8 cellular contexts compared by ENCODE assay signal in the genomic region with DNA sequence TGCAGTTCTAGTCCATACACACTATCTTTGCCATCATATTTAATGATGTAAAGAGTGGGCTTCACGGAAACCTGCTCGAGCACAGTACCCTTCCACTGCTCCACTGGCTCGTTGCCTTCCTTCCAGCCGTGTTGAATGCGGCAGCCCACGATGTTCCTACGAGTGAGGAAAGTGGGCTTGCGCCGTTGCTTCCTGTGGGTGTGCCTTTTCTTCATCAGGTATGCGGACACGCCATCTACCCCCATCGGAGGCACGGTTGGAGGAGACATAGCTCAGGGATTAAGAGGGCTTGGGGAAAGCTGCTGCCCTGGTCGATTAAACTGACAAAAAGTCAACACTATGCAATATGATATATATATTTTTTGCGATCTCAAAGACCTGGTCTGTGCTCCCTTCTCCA. TPM values are rescaled to one million over a fixed set of nuclear protein-coding genes. Genes with fewer than 3 reads are reported as not detected.
DNase-seq lines count a peak whose midpoint lies in the region; ATAC-seq and TF ChIP-seq lines count a peak whose summit lies in the region.

No MANE protein-coding gene starts in this region.

- peaks cover 8 to 29% (median 16%) of the 10 kb centered on the region in 4 donors for H3K4me1 Mint-ChIP-seq in CD4-positive, alpha-beta memory T cell

- no peaks in the 10 kb centered on the region for H3K27me3 ChIP-seq in CD4-positive, alpha-beta memory T cell (ENCODE audit: insufficient read depth, low read length)
- no peaks in the 10 kb centered on the region for H3K27me3 ChIP-seq in PC-3 (ENCODE audit: low read length)
- no peaks in the 10 kb centered on the region for H3K27me3 ChIP-seq in body of pancreas

- POLR2A ChIA-PET in CD4-positive, alpha-beta memory T cell (lab: Charles Lee; ENCODE audit: partially characterized antibody) = interaction anchor here (1.4 kb wide), 1 partner anchor 210 kb away, joined by 5 read pairs; no protein-coding TSS in a partner anchor
- POLR2A ChIA-PET in PC-3 (lab: Charles Lee; ENCODE audit: unreplicated experiment) = no interaction called here

- H3K27ac ChIP-seq in CD4-positive, alpha-beta memory T cell (ENCODE audit: low read depth, low read length) = peak overlapping the region; percentile 37
- H3K27ac ChIP-seq in PC-3 (ENCODE audit: low read length) = peak overlapping the region; percentile 63
- H3K27ac ChIP-seq in body of pancreas = peak overlapping the region; percentile 42 to 86 (median 78)

- BruUV-seq in PC-3 (replicated peaks; lab: Mats Ljungman, UMichigan) = no TSS peak

- no peak for TF ChIP-seq POLR2A in body of pancreas (IDR thresholded peaks at IDR 0.05)

- CTCF ChIA-PET in CD4-positive, alpha-beta memory T cell (lab: Charles Lee; ENCODE audit: partially characterized antibody) = no interaction called here
- CTCF ChIA-PET in PC-3 (lab: Charles Lee) = no interaction called here

- peaks cover 15% of the 10 kb centered on the region for H3K4me1 ChIP-seq in CD4-positive, alpha-beta memory T cell (ENCODE audit: insufficient read depth, low read length)
- H3K4me1 ChIP-seq in PC-3 (ENCODE audit: insufficient read depth, low read length) (peaks cover 14% of the 10 kb centered on the region; the same call in 1 of the 2 replicates), body of pancreas (peaks cover 10% of the 10 kb centered on the region)

- H2AFZ ChIP-seq in PC-3 (ENCODE audit: low read length) = peak overlapping the region; percentile 89

- intact Hi-C loops in CD4-positive, alpha-beta memory T cell (cut with micrococcal nuclease) = loop anchor here (1.0 to 5.0 kb wide), 3 partner anchors 212 to 854 kb away; a partner anchor contains a TSS
- intact Hi-C loops in PC-3 (cut with micrococcal nuclease) (loop anchor here (5.0 kb wide), 3 partner anchors 72 to 407 kb away; no protein-coding TSS in a partner anchor), body of pancreas (cut with DNase I) (no loop called here)

- peak overlapping the region; percentile 74 to 89 (median 86) for H3K27ac Mint-ChIP-seq in CD4-positive, alpha-beta memory T cell

- no peaks in the 10 kb centered on the region for H4K20me1 ChIP-seq in PC-3 (ENCODE audit: low read length)

- H3K79me2 ChIP-seq in PC-3 (ENCODE audit: low read length) = peaks cover 44% of the 10 kb centered on the region

- H3K4me3 ChIP-seq in CD4-positive, alpha-beta memory T cell (ENCODE audit: low read length in 2 of 2) = peak overlapping the region; percentile 40 to 63
- peak overlapping the region; percentile 96 for H3K4me3 ChIP-seq in PC-3 (ENCODE audit: low read length)
- peak overlapping the region in 1 of 2 donors; percentile 45 for H3K4me3 ChIP-seq in body of pancreas

- peak overlapping the region; percentile 83 to 95 (median 92) for H3K4me3 Mint-ChIP-seq in CD4-positive, alpha-beta memory T cell

- no peaks in the 10 kb centered on the region for H3K9me3 Mint-ChIP-seq in CD4-positive, alpha-beta memory T cell

- ATAC-seq in GM19035 (IDR thresholded peaks at IDR 0.05; ENCODE audit: unreplicated experiment) = peak; percentile 49
- peak; percentile 37 for ATAC-seq in HG03280 (IDR thresholded peaks at IDR 0.05; ENCODE audit: unreplicated experiment)
- peak; percentile 52 for ATAC-seq in PC-3
- ATAC-seq in body of pancreas = peak; percentile 25

- no peaks in the 10 kb centered on the region for H3K27me3 Mint-ChIP-seq in CD4-positive, alpha-beta memory T cell

- H3K9me3 ChIP-seq in CD4-positive, alpha-beta memory T cell (ENCODE audit: control insufficient read depth in 1 of 2, low read length in 2 of 2) = no peaks in the 10 kb centered on the region
- H3K9me3 ChIP-seq in PC-3 (ENCODE audit: low read length) (no peaks in the 10 kb centered on the region), body of pancreas (no peaks in the 10 kb centered on the region)

- DNase-seq in CD4-positive, alpha-beta memory T cell = peak in 3 of 5 donors; percentile 7 to 19 (median 10)
- DNase-seq in PC-3 = peak; percentile 38
- DNase-seq in body of pancreas = peak; percentile 14 to 34 (median 20)
- peak; percentile 61 for DNase-seq in islet precursor cell
- peak; percentile 3 for DNase-seq in stimulated activated CD4-positive, alpha-beta T cell treated with anti-CD3 and anti-CD28 coated beads, Interleukin-4, amount 100 ng/mL, for 1 hour
- DNase-seq in COR-L47 (lab: John Stamatoyannopoulos, UW) = no peak

- H3K9me2 ChIP-seq in PC-3 (replicated peaks; ENCODE audit: low read length) = no peaks in the 10 kb centered on the region

- H3K9ac ChIP-seq in PC-3 (ENCODE audit: low read length) = peak overlapping the region; percentile 79

- no peaks in the 10 kb centered on the region for H3K36me3 ChIP-seq in CD4-positive, alpha-beta memory T cell (ENCODE audit: insufficient read depth, low read length)
- no peaks in the 10 kb centered on the region for H3K36me3 ChIP-seq in PC-3 (ENCODE audit: low read depth, low read length)
- H3K36me3 ChIP-seq in body of pancreas (replicated peaks in 1 of 2; ENCODE audit: insufficient read depth in 1 of 2, low read depth in 2 of 2) = no peaks in the 10 kb centered on the region

- H3K4me2 ChIP-seq in PC-3 (ENCODE audit: low read length) = peak overlapping the region; percentile 99

- 0% methylated on average over 15 of the region's 15 CpGs; no CpG with 5 or more reads in 1 of the 2 donors for WGBS in body of pancreas, 2 donors

- H3K36me3 Mint-ChIP-seq in CD4-positive, alpha-beta memory T cell = peaks cover 0 to 1% of the 10 kb centered on the region in 2 donors

- H3F3A ChIP-seq in PC-3 (ENCODE audit: low read length, unreplicated experiment) = no peaks in the 10 kb centered on the region

- TF ChIP-seq CTCF in PC-3 (conservative IDR thresholded peaks at IDR 0.05; ENCODE audit: low read depth, low read length) = no peak
- no peak for TF ChIP-seq CTCF in body of pancreas (IDR thresholded peaks at IDR 0.05)

RNA-seq across cellular contexts. Expression of a gene that starts 0.6 kb away (rescaled TPM):
- 1 to 10 TPM; 3.8 to 4.2 TPM for total RNA-seq in CD4-positive, alpha-beta memory T cell
- polyA plus RNA-seq in CD4-positive, alpha-beta memory T cell = under 1 TPM; 0.52 to 0.78 TPM
- total RNA-seq in PC-3 (2014; rRNA removed) (9.0 and 12.1 TPM in 2 replicates), body of pancreas (1 to 10 TPM in 1 of 2 donors, under 1 TPM in 1; 0.66 to 3.9 TPM)
